ENCODE assay signal across 10 cellular contexts in genomic region chr5:123099514-123100151, GRCh38. TPM values are rescaled to one million over a fixed set of nuclear protein-coding genes. Genes with fewer than 3 reads are reported as not detected.
DNase-seq lines count a peak whose midpoint lies in the region; ATAC-seq and TF ChIP-seq lines count a peak whose summit lies in the region.
"Had no signal": no experiment of that assay in that cellular context is flagged by ENCODE, and none has a peak within 500 bp of the region (broad histone marks: within the 10 kb centered on the region; RNA-seq: fewer than 3 reads in every experiment).

No MANE protein-coding gene starts in this region.

- CTCF ChIA-PET in activated CD4-positive, alpha-beta T cell treated with anti-CD3 and anti-CD28 coated beads for 36 hours (lab: Charles Lee): no interaction called here

- H3K4me3 ChIP-seq in esophagus muscularis mucosa: peak overlapping the region; percentile 13 to 43 (median 32)
- H3K4me3 ChIP-seq in GM23248: no peak overlapping the region

- no peaks in the 10 kb centered on the region for H4K20me1 ChIP-seq in GM23248 (ENCODE audit: insufficient read depth)

- peak in 2 of 3 experiments; percentile 8 to 10 for TF ChIP-seq CTCF in esophagus muscularis mucosa (IDR thresholded peaks at IDR 0.05)
- peak; percentile 25 for TF ChIP-seq CTCF in nephron progenitor cell (IDR thresholded peaks at IDR 0.05)

- no peak for ATAC-seq in activated CD4-positive, alpha-beta T cell treated with anti-CD3 and anti-CD28 coated beads for 36 hours

- H3K36me3 ChIP-seq in esophagus muscularis mucosa (no peaks in the 10 kb centered on the region), GM23248 (ENCODE audit: low read depth) (no peaks in the 10 kb centered on the region)

- TF ChIP-seq POLR2A in esophagus muscularis mucosa (IDR thresholded peaks at IDR 0.05; ENCODE audit: low read depth): no peak

- no peaks in the 10 kb centered on the region for H3K79me2 ChIP-seq in GM23248 (ENCODE audit: insufficient read depth)

- no peak overlapping the region for H3K4me2 ChIP-seq in GM23248 (ENCODE audit: unreplicated experiment)

- POLR2A ChIA-PET in activated CD4-positive, alpha-beta T cell treated with anti-CD3 and anti-CD28 coated beads for 36 hours (lab: Charles Lee): no interaction called here

- no peak overlapping the region for H3K9ac ChIP-seq in GM23248

- H3K4me1 ChIP-seq in esophagus muscularis mucosa (peaks cover 10 to 30% (median 20%) of the 10 kb centered on the region in 4 donors), GM23248 (ENCODE audit: insufficient read depth) (no peaks in the 10 kb centered on the region)

- H3K27ac ChIP-seq in esophagus muscularis mucosa (replicated peaks in 1 of 4) (no peak overlapping the region), GM23248 (no peak overlapping the region)

- no peaks in the 10 kb centered on the region for H3K9me2 ChIP-seq in GM23248 (ENCODE audit: insufficient read depth)

- no peak overlapping the region for H3K27ac Mint-ChIP-seq in nephron progenitor cell
- no peak overlapping the region for H3K27ac Mint-ChIP-seq in activated T-helper 2 cell treated with anti-CD3 and anti-CD28 coated beads, Interferon-gamma antibody, Interleukin-2, Interleukin-4, amounts not matched to agents 10 μg/mL and 5 μg/mL and 100 μg/mL, durations not matched to agents 14 hours and 24 hours and 36 hours
- H3K27ac Mint-ChIP-seq in activated CD4-positive, alpha-beta T cell treated with anti-CD3 and anti-CD28 coated beads for 36 hours: no peak overlapping the region

- no peak for TF ChIP-seq EP300 in esophagus muscularis mucosa (IDR thresholded peaks at IDR 0.05)

- WGBS in esophagus muscularis mucosa: 23% methylated on average over 19 of the region's 45 CpGs
- 93% methylated on average over 39 to 45 of the region's 45 CpGs for WGBS in GM23248 (ENCODE audit: low coverage in 1 of 2, low lambda C conversion rate in 2 of 2, missing lambda C conversion rate in 2 of 2), 2 experiments

- peak; percentile 61 for DNase-seq in COR-L47 (lab: John Stamatoyannopoulos, UW)
- DNase-seq in NCI-H226: peak; percentile 32
- no peak for DNase-seq in esophagus muscularis mucosa (ENCODE audit: extremely low spot score)
- peak; percentile 68 for DNase-seq in nephron progenitor cell
- no peak for DNase-seq in activated T-helper 2 cell treated with anti-CD3 and anti-CD28 coated beads, Interferon-gamma antibody, Interleukin-2, Interleukin-4, amounts not matched to agents 10 μg/mL and 5 μg/mL and 100 μg/mL, durations not matched to agents 14 hours and 24 hours and 36 hours (ENCODE audit: low spot score)
- DNase-seq in activated CD4-positive, alpha-beta T cell treated with anti-CD3 and anti-CD28 coated beads for 36 hours: no peak
- no peak for DNase-seq in GM23248
- no peak for DNase-seq in NCI-H187 treated with DMSO at 0.1 percent for 48 hours (lab: John Stamatoyannopoulos, UW)
- DNase-seq: GDM1, hippocampal formation had no signal

- in situ Hi-C loops in GM23248 (cut with MboI): no loop called here

- peaks cover 0 to 55% (median 24%) of the 10 kb centered on the region in 4 donors for H3K27me3 ChIP-seq in esophagus muscularis mucosa
- no peaks in the 10 kb centered on the region for H3K27me3 ChIP-seq in GM23248 (replicated peaks; ENCODE audit: insufficient read depth)

- H3K9me3 ChIP-seq in esophagus muscularis mucosa: no peaks in the 10 kb centered on the region
- no peaks in the 10 kb centered on the region for H3K9me3 ChIP-seq in GM23248 (ENCODE audit: low read depth)

- H3K36me3 Mint-ChIP-seq in nephron progenitor cell (ENCODE audit: low read depth): no peaks in the 10 kb centered on the region
- H3K36me3 Mint-ChIP-seq in activated T-helper 2 cell treated with anti-CD3 and anti-CD28 coated beads, Interferon-gamma antibody, Interleukin-2, Interleukin-4, amounts not matched to agents 10 μg/mL and 5 μg/mL and 100 μg/mL, durations not matched to agents 14 hours and 24 hours and 36 hours (ENCODE audit: low read depth): no peaks in the 10 kb centered on the region
- H3K36me3 Mint-ChIP-seq in activated CD4-positive, alpha-beta T cell treated with anti-CD3 and anti-CD28 coated beads for 36 hours (ENCODE audit: low read depth): no peaks in the 10 kb centered on the region

- peaks cover 28% of the 10 kb centered on the region for H3K4me1 Mint-ChIP-seq in nephron progenitor cell
- H3K4me1 Mint-ChIP-seq in activated T-helper 2 cell treated with anti-CD3 and anti-CD28 coated beads, Interferon-gamma antibody, Interleukin-2, Interleukin-4, amounts not matched to agents 10 μg/mL and 5 μg/mL and 100 μg/mL, durations not matched to agents 14 hours and 24 hours and 36 hours (ENCODE audit: low read depth): peaks cover 4% of the 10 kb centered on the region
- H3K4me1 Mint-ChIP-seq in activated CD4-positive, alpha-beta T cell treated with anti-CD3 and anti-CD28 coated beads for 36 hours: peaks cover 4% of the 10 kb centered on the region

- H3K4me3 Mint-ChIP-seq in nephron progenitor cell: peak overlapping the region; percentile 84
- H3K4me3 Mint-ChIP-seq in activated T-helper 2 cell treated with anti-CD3 and anti-CD28 coated beads, Interferon-gamma antibody, Interleukin-2, Interleukin-4, amounts not matched to agents 10 μg/mL and 5 μg/mL and 100 μg/mL, durations not matched to agents 14 hours and 24 hours and 36 hours (ENCODE audit: low read depth): no peak overlapping the region
- no peak overlapping the region for H3K4me3 Mint-ChIP-seq in activated CD4-positive, alpha-beta T cell treated with anti-CD3 and anti-CD28 coated beads for 36 hours

- intact Hi-C loops in esophagus muscularis mucosa (cut with DNase I): no loop called here
- intact Hi-C loops in activated T-helper 2 cell treated with anti-CD3 and anti-CD28 coated beads, Interferon-gamma antibody, Interleukin-2, Interleukin-4, amounts not matched to agents 10 μg/mL and 5 μg/mL and 100 μg/mL, durations not matched to agents 14 hours and 24 hours and 36 hours (cut with micrococcal nuclease): loop anchor here (5.0 kb wide), 2 partner anchors 198 to 787 kb away; partner anchors contain the start of gene SNCAIP
- intact Hi-C loops in activated CD4-positive, alpha-beta T cell treated with anti-CD3 and anti-CD28 coated beads for 36 hours (cut with DNase I, micrococcal nuclease): loop anchor here in 1 of 2 experiments (1.0 to 10.0 kb wide), 3 partner anchors 12 to 1025 kb away; partner anchors contain the start of genes LOX and SNCAIP

- no peaks in the 10 kb centered on the region for H3K9me3 Mint-ChIP-seq in nephron progenitor cell
- H3K9me3 Mint-ChIP-seq in activated T-helper 2 cell treated with anti-CD3 and anti-CD28 coated beads, Interferon-gamma antibody, Interleukin-2, Interleukin-4, amounts not matched to agents 10 μg/mL and 5 μg/mL and 100 μg/mL, durations not matched to agents 14 hours and 24 hours and 36 hours: no peaks in the 10 kb centered on the region
- no peaks in the 10 kb centered on the region for H3K9me3 Mint-ChIP-seq in activated CD4-positive, alpha-beta T cell treated with anti-CD3 and anti-CD28 coated beads for 36 hours (ENCODE audit: low read depth)

- no peak overlapping the region for H2AFZ ChIP-seq in GM23248

- no peaks in the 10 kb centered on the region for H3F3A ChIP-seq in GM23248 (ENCODE audit: insufficient read depth)

- H3K27me3 Mint-ChIP-seq in nephron progenitor cell (ENCODE audit: low read depth, poor library complexity): peaks cover 93% of the 10 kb centered on the region
- H3K27me3 Mint-ChIP-seq in activated T-helper 2 cell treated with anti-CD3 and anti-CD28 coated beads, Interferon-gamma antibody, Interleukin-2, Interleukin-4, amounts not matched to agents 10 μg/mL and 5 μg/mL and 100 μg/mL, durations not matched to agents 14 hours and 24 hours and 36 hours (ENCODE audit: low read depth): peaks cover 76% of the 10 kb centered on the region
- peaks cover 57% of the 10 kb centered on the region for H3K27me3 Mint-ChIP-seq in activated CD4-positive, alpha-beta T cell treated with anti-CD3 and anti-CD28 coated beads for 36 hours

RNA-seq across cellular contexts. Expression of gene PRDM6, which starts 10.6 kb away (rescaled TPM):
- total RNA-seq in esophagus muscularis mucosa: 1 to 10 TPM in 3 of 4 donors, under 1 TPM in 1; 0.42 to 3.8 (median 1.3) TPM
- not detected in 2 replicates for total RNA-seq in activated T-helper 2 cell treated with anti-CD3 and anti-CD28 coated beads, Interferon-gamma antibody, Interleukin-2, Interleukin-4, amounts not matched to agents 10 μg/mL and 5 μg/mL and 100 μg/mL, durations not matched to agents 14 hours and 24 hours and 36 hours
- not detected for total RNA-seq in activated CD4-positive, alpha-beta T cell treated with anti-CD3 and anti-CD28 coated beads for 36 hours
- total RNA-seq in GM23248 (2014; rRNA removed; shearing (Covaris generic)): 0.13 and 0.22 TPM in 2 replicates
- polyA plus RNA-seq in GM23248 (2016; fragmentation: Nextera tagmentation; extraction: Ambion mirVana): 0.59 and 1.1 TPM in 2 replicates

Comparison
In these comparisons a context has a peak if more than half of its experiments do, and no peak if none do; other contexts are left out.
1. DNase-seq: peak in COR-L47 (single experiment), NCI-H226 (single experiment) and nephron progenitor cell (single experiment); none in esophagus muscularis mucosa (single experiment), activated T-helper 2 cell treated with anti-CD3 and anti-CD28 coated beads, Interferon-gamma antibody, Interleukin-2, Interleukin-4, amounts not matched to agents 10 μg/mL and 5 μg/mL and 100 μg/mL, durations not matched to agents 14 hours and 24 hours and 36 hours (single experiment), activated CD4-positive, alpha-beta T cell treated with anti-CD3 and anti-CD28 coated beads for 36 hours (single experiment), GM23248 (single experiment) and NCI-H187 treated with DMSO at 0.1 percent for 48 hours (single experiment).